In the genomic region with DNA sequence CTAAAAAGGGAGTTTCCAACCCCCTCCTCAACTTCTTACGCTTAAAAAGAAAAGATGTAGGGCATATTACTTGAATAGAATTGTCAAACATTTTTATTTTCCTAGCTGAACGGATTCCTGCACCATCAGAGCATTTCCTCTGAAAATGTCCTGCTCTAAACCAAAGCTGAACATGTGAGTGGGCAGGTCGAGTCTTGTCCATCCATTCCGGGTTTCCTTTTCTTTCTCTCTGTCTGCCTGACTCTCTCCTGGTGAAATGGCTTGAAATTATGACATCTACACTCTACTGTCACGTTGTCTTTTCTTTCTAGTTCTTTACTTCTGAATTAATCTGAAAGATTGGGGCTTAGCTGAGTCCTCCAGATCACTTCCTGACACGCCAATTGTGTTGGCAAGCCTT, we compare ENCODE assay signal across 1 cellular context.
TF ChIP-seq lines count a peak whose summit lies in the region.

No MANE protein-coding gene starts in this region.

TF ChIP-seq in SK-N-SH, 30 proteins besides CTCF, POLR2A, EP300 and RAD21 (continued from another document):
- no peak for TF ChIP-seq MAX (IDR thresholded peaks at IDR 0.05; ENCODE audit: low read depth)
- no peak for TF ChIP-seq YY1 (IDR thresholded peaks at IDR 0.05; ENCODE audit: low read depth)
- TF ChIP-seq FOXM1 (IDR thresholded peaks at IDR 0.05; ENCODE audit: low read depth), result no peak
- TF ChIP-seq USF2 (IDR thresholded peaks at IDR 0.05; ENCODE audit: borderline replicate concordance, low read depth, low read length), result no peak
- TF ChIP-seq REST (IDR thresholded peaks at IDR 0.05; ENCODE audit: low read depth, low read length), result no peak
- TF ChIP-seq POLR2AphosphoS5 (IDR thresholded peaks at IDR 0.05; ENCODE audit: low read depth, low read length), result no peak
- TF ChIP-seq GATA2 (CRISPR knock-in tag; IDR thresholded peaks at IDR 0.05), result no peak
- TF ChIP-seq, protein P1, sequence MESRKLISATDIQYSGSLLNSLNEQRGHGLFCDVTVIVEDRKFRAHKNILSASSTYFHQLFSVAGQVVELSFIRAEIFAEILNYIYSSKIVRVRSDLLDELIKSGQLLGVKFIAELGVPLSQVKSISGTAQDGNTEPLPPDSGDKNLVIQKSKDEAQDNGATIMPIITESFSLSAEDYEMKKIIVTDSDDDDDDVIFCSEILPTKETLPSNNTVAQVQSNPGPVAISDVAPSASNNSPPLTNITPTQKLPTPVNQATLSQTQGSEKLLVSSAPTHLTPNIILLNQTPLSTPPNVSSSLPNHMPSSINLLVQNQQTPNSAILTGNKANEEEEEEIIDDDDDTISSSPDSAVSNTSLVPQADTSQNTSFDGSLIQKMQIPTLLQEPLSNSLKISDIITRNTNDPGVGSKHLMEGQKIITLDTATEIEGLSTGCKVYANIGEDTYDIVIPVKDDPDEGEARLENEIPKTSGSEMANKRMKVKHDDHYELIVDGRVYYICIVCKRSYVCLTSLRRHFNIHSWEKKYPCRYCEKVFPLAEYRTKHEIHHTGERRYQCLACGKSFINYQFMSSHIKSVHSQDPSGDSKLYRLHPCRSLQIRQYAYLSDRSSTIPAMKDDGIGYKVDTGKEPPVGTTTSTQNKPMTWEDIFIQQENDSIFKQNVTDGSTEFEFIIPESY (IDR thresholded peaks at IDR 0.05; ENCODE audit: borderline replicate concordance, low read depth), result no peak
- TF ChIP-seq ELF1 (IDR thresholded peaks at IDR 0.05), result no peak
- no peak for TF ChIP-seq JUND (IDR thresholded peaks at IDR 0.05)
- TF ChIP-seq EZH2phosphoT487 (IDR thresholded peaks at IDR 0.05; ENCODE audit: borderline replicate concordance, low read depth), result no peak
- no peak for TF ChIP-seq TCF12 (IDR thresholded peaks at IDR 0.05)
